Comparison of ENCODE assay signal across 1 cellular context in genomic region chr2:109614715-109615636, GRCh38.
TF ChIP-seq lines count a peak whose summit lies in the region.

No MANE protein-coding gene starts in this region.

TF ChIP-seq in H1, 55 proteins besides CTCF, POLR2A, EP300 and RAD21 (continued from another document):
- TF ChIP-seq E2F6 (IDR thresholded peaks at IDR 0.05) (peak; percentile 94), SUZ12 (IDR thresholded peaks at IDR 0.05; ENCODE audit: low read length) (peak; percentile 49; the same call in 1 of the 2 replicates), EZH2 (IDR thresholded peaks at IDR 0.05; ENCODE audit: low read depth, low read length, severe bottlenecking) (peak; percentile 59), MAX (IDR thresholded peaks at IDR 0.05) (peak; percentile 97), KDM4A (IDR thresholded peaks at IDR 0.05; ENCODE audit: low read depth, low read length, severe bottlenecking) (peak; percentile 81), SIN3A (conservative IDR thresholded peaks at IDR 0.05 in 1 of 2, IDR thresholded peaks at IDR 0.05 in 1 of 2; ENCODE audit: low read depth in 1 of 2, low read length in 2 of 2) (peak in 1 of 2 experiments; percentile 30; a peak in 1 of 4 replicates), TAF1 (IDR thresholded peaks at IDR 0.05; ENCODE audit: low read depth, low read length) (0 out of 2 replicates have a peak, but pooled peaks have one; percentile 16), TCF12 (IDR thresholded peaks at IDR 0.05; ENCODE audit: low read depth, low read length) (no peak), POLR2AphosphoS5 (IDR thresholded peaks at IDR 0.05; ENCODE audit: low read depth, low read length) (peak; percentile 12)
